17 cellular contexts compared by ENCODE assay signal in the genomic region with DNA sequence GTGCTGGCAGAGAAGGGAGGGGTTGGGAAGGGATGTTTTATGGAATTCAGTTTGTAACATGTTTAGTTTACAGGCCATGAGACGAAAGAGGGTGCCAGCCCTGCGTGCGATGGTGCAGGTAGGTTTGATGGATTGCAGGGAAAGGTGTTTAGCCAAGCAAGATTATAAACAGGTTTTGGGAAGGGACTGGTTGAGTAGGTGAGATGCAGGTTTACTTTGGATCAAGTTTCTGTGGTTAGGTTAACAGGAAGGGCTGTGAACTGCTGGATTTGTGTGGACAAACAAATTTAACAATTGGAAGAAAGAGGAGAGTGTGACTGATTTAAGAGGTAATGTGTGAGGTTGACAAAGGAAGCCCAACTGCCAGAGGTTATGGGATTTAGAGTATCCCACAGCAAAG. TPM values are rescaled to one million over a fixed set of nuclear protein-coding genes. Genes with fewer than 3 reads are reported as not detected.
"Had no signal": no experiment of that assay in that cellular context is flagged by ENCODE, and none has a peak within 500 bp of the region (broad histone marks: within the 10 kb centered on the region; RNA-seq: fewer than 3 reads in every experiment).

No MANE protein-coding gene starts in this region.

- H3K27me3 ChIP-seq: gastroesophageal sphincter, heart left ventricle, right atrium auricular region had no signal

- H3K4me3 ChIP-seq: coronary artery, gastroesophageal sphincter, heart left ventricle, psoas muscle, right atrium auricular region, thoracic aorta had no signal

- H3K27ac ChIP-seq: coronary artery, gastroesophageal sphincter, heart left ventricle, psoas muscle, right atrium auricular region, thoracic aorta had no signal

- DNase-seq: activated CD4-positive, alpha-beta memory T cell treated with anti-CD3 and anti-CD28 coated beads for 36 hours; activated CD4-positive, alpha-beta T cell treated with anti-CD3 and anti-CD28 coated beads for 48 hours; activated naive CD4-positive, alpha-beta T cell treated with anti-CD3 and anti-CD28 coated beads for 36 hours; activated naive CD8-positive, alpha-beta T cell treated with anti-CD3 and anti-CD28 coated beads, Interleukin-2, amount 10 ng/mL, durations not matched to agents 7 days and 5 days; activated T-cell treated with anti-CD3 and anti-CD28 coated beads, Interleukin-2, amount 50 U/mL, for 48 hours; amygdala; cerebellar nuclear complex; endodermal cell; heart left ventricle; psoas muscle; stimulated activated CD4-positive, alpha-beta T cell treated with anti-CD3 and anti-CD28 coated beads, Interleukin-4, amount 100 ng/mL, for 24 hours; stimulated activated naive CD4-positive, alpha-beta T cell treated with Interleukin-2 at 50 U/mL for 16 hours had no signal

RNA-seq across cellular contexts. Expression of a gene that starts 32.6 kb away (rescaled TPM):
- total RNA-seq: activated CD4-positive, alpha-beta memory T cell treated with anti-CD3 and anti-CD28 coated beads for 36 hours; activated naive CD4-positive, alpha-beta T cell treated with anti-CD3 and anti-CD28 coated beads for 36 hours; activated naive CD8-positive, alpha-beta T cell treated with anti-CD3 and anti-CD28 coated beads, Interleukin-2, amount 10 ng/mL, durations not matched to agents 7 days and 5 days; natural killer cell treated with Interleukin-12 subunit alpha and Interleukin-12 subunit beta and Interleukin-15 and Interleukin-18, amount 100 ng/mL, for 72 hours had no signal
